Comparison of ENCODE assay signal across 8 cellular contexts in genomic region chr10:71773221-71773971, GRCh38. TPM values are rescaled to one million over a fixed set of nuclear protein-coding genes. Genes with fewer than 3 reads are reported as not detected.
DNase-seq lines count a peak whose midpoint lies in the region; ATAC-seq, FAIRE-seq and TF ChIP-seq lines count a peak whose summit lies in the region.

TSS of gene VSIR (minus strand) at chr10:71773520. CDS start at chr10:71773439, 81 bp downstream.

- peak; percentile 95 to 99 (median 98) for TF ChIP-seq CTCF in Peyer's patch (IDR thresholded peaks at IDR 0.05)

- ATAC-seq in HG03571 (IDR thresholded peaks at IDR 0.05; ENCODE audit: unreplicated experiment), result peak; percentile 39
- ATAC-seq in natural killer cell treated with Interleukin-12 subunit alpha and Interleukin-12 subunit beta and Interleukin-15 and Interleukin-18, amount 100 ng/mL, for 72 hours, result peak; percentile 89 to 92

- H3K27ac Mint-ChIP-seq in activated T-helper 2 cell treated with anti-CD3 and anti-CD28 coated beads, Interferon-gamma antibody, Interleukin-2, Interleukin-4, amounts not matched to agents 10 μg/mL and 5 μg/mL and 100 μg/mL, durations not matched to agents 14 hours and 24 hours and 36 hours, result peak within 1 kb of the TSS; percentile 97
- peak within 1 kb of the TSS; percentile 97 to 99 for H3K27ac Mint-ChIP-seq in natural killer cell treated with Interleukin-12 subunit alpha and Interleukin-12 subunit beta and Interleukin-15 and Interleukin-18, amount 100 ng/mL, for 72 hours
- peak within 1 kb of the TSS; percentile 99 for H3K27ac Mint-ChIP-seq in stimulated activated naive CD8-positive, alpha-beta T cell treated with anti-CD3 and anti-CD28 coated beads, Interleukin-15, Interleukin-2, amounts not matched to agents 100 ng/mL and 50 ng/mL, for 24 hours

- no peak within 1 kb of the TSS for H3K27ac ChIP-seq in BLaER1
- peak within 1 kb of the TSS; percentile 84 to 99 (median 90) for H3K27ac ChIP-seq in Peyer's patch

- H3K9me3 Mint-ChIP-seq in activated T-helper 2 cell treated with anti-CD3 and anti-CD28 coated beads, Interferon-gamma antibody, Interleukin-2, Interleukin-4, amounts not matched to agents 10 μg/mL and 5 μg/mL and 100 μg/mL, durations not matched to agents 14 hours and 24 hours and 36 hours, result no peaks in the 10 kb centered on the region
- H3K9me3 Mint-ChIP-seq in natural killer cell treated with Interleukin-12 subunit alpha and Interleukin-12 subunit beta and Interleukin-15 and Interleukin-18, amount 100 ng/mL, for 72 hours, result no peaks in the 10 kb centered on the region
- H3K9me3 Mint-ChIP-seq in stimulated activated naive CD8-positive, alpha-beta T cell treated with anti-CD3 and anti-CD28 coated beads, Interleukin-15, Interleukin-2, amounts not matched to agents 100 ng/mL and 50 ng/mL, for 24 hours, result no peaks in the 10 kb centered on the region

- FAIRE-seq in GM19239 (lab: Jason Lieb, UNC), result peak; percentile 18

- intact Hi-C loops in activated T-helper 2 cell treated with anti-CD3 and anti-CD28 coated beads, Interferon-gamma antibody, Interleukin-2, Interleukin-4, amounts not matched to agents 10 μg/mL and 5 μg/mL and 100 μg/mL, durations not matched to agents 14 hours and 24 hours and 36 hours (cut with micrococcal nuclease), result loop anchor here (1.0 to 10.0 kb wide), 3 partner anchors 47 to 457 kb away; no protein-coding TSS in a partner anchor

- TF ChIP-seq POLR2A in Peyer's patch (IDR thresholded peaks at IDR 0.05), result peak; percentile 99

- peaks cover 54% of the 10 kb centered on the region for H3K4me1 Mint-ChIP-seq in activated T-helper 2 cell treated with anti-CD3 and anti-CD28 coated beads, Interferon-gamma antibody, Interleukin-2, Interleukin-4, amounts not matched to agents 10 μg/mL and 5 μg/mL and 100 μg/mL, durations not matched to agents 14 hours and 24 hours and 36 hours (ENCODE audit: low read depth)
- H3K4me1 Mint-ChIP-seq in natural killer cell treated with Interleukin-12 subunit alpha and Interleukin-12 subunit beta and Interleukin-15 and Interleukin-18, amount 100 ng/mL, for 72 hours (ENCODE audit: low read depth in 2 of 2), result peaks cover 57 to 71% of the 10 kb centered on the region in 2 donors
- H3K4me1 Mint-ChIP-seq in stimulated activated naive CD8-positive, alpha-beta T cell treated with anti-CD3 and anti-CD28 coated beads, Interleukin-15, Interleukin-2, amounts not matched to agents 100 ng/mL and 50 ng/mL, for 24 hours (ENCODE audit: low read depth), result peaks cover 74% of the 10 kb centered on the region

- H3K4me2 ChIP-seq in BLaER1, result peak within 1 kb of the TSS; percentile 96

- no peaks in the 10 kb centered on the region for H3K36me3 ChIP-seq in BLaER1
- H3K36me3 ChIP-seq in Peyer's patch, result no peaks in the 10 kb centered on the region

- H3K4me3 Mint-ChIP-seq in activated T-helper 2 cell treated with anti-CD3 and anti-CD28 coated beads, Interferon-gamma antibody, Interleukin-2, Interleukin-4, amounts not matched to agents 10 μg/mL and 5 μg/mL and 100 μg/mL, durations not matched to agents 14 hours and 24 hours and 36 hours (ENCODE audit: low read depth), result peak within 1 kb of the TSS; percentile 86
- peak within 1 kb of the TSS; percentile 79 for H3K4me3 Mint-ChIP-seq in natural killer cell treated with Interleukin-12 subunit alpha and Interleukin-12 subunit beta and Interleukin-15 and Interleukin-18, amount 100 ng/mL, for 72 hours
- H3K4me3 Mint-ChIP-seq in stimulated activated naive CD8-positive, alpha-beta T cell treated with anti-CD3 and anti-CD28 coated beads, Interleukin-15, Interleukin-2, amounts not matched to agents 100 ng/mL and 50 ng/mL, for 24 hours, result peak within 1 kb of the TSS; percentile 83

- H3K4me1 ChIP-seq in BLaER1 (peaks cover 82% of the 10 kb centered on the region), Peyer's patch (peaks cover 0 to 59% (median 51%) of the 10 kb centered on the region in 4 donors)

- H3K27me3 Mint-ChIP-seq in activated T-helper 2 cell treated with anti-CD3 and anti-CD28 coated beads, Interferon-gamma antibody, Interleukin-2, Interleukin-4, amounts not matched to agents 10 μg/mL and 5 μg/mL and 100 μg/mL, durations not matched to agents 14 hours and 24 hours and 36 hours (ENCODE audit: low read depth), result no peaks in the 10 kb centered on the region
- no peaks in the 10 kb centered on the region for H3K27me3 Mint-ChIP-seq in natural killer cell treated with Interleukin-12 subunit alpha and Interleukin-12 subunit beta and Interleukin-15 and Interleukin-18, amount 100 ng/mL, for 72 hours
- H3K27me3 Mint-ChIP-seq in stimulated activated naive CD8-positive, alpha-beta T cell treated with anti-CD3 and anti-CD28 coated beads, Interleukin-15, Interleukin-2, amounts not matched to agents 100 ng/mL and 50 ng/mL, for 24 hours, result no peaks in the 10 kb centered on the region

- H3K27me3 ChIP-seq in BLaER1 (peaks cover 13% of the 10 kb centered on the region), Peyer's patch (no peaks in the 10 kb centered on the region)

- 0 out of 2 replicates have a peak, but pooled peaks cover 7% of the 10 kb centered on the region for H4K20me1 ChIP-seq in BLaER1

- H3K4me3 ChIP-seq in BLaER1, result peak within 1 kb of the TSS; percentile 55
- H3K4me3 ChIP-seq in Peyer's patch, result peak within 1 kb of the TSS; percentile 70 to 92 (median 79)

- H3K9me3 ChIP-seq in BLaER1, result peaks cover 8% of the 10 kb centered on the region; the same call in 1 of the 2 replicates
- H3K9me3 ChIP-seq in Peyer's patch, result no peaks in the 10 kb centered on the region

- peaks cover 30% of the 10 kb centered on the region for H3K36me3 Mint-ChIP-seq in activated T-helper 2 cell treated with anti-CD3 and anti-CD28 coated beads, Interferon-gamma antibody, Interleukin-2, Interleukin-4, amounts not matched to agents 10 μg/mL and 5 μg/mL and 100 μg/mL, durations not matched to agents 14 hours and 24 hours and 36 hours (ENCODE audit: low read depth)
- no peaks in the 10 kb centered on the region for H3K36me3 Mint-ChIP-seq in natural killer cell treated with Interleukin-12 subunit alpha and Interleukin-12 subunit beta and Interleukin-15 and Interleukin-18, amount 100 ng/mL, for 72 hours
- peaks cover 28% of the 10 kb centered on the region for H3K36me3 Mint-ChIP-seq in stimulated activated naive CD8-positive, alpha-beta T cell treated with anti-CD3 and anti-CD28 coated beads, Interleukin-15, Interleukin-2, amounts not matched to agents 100 ng/mL and 50 ng/mL, for 24 hours (ENCODE audit: low read depth)

- DNase-seq in GM19239 (ENCODE audit: insufficient read length, low spot score) (peak; percentile 74), Peyer's patch (peak; percentile 88 to 97 (median 96)), fibroblast of peridontal ligament (ENCODE audit: extremely low read depth) (peak; percentile 74)
- peak; percentile 92 for DNase-seq in activated T-helper 2 cell treated with anti-CD3 and anti-CD28 coated beads, Interferon-gamma antibody, Interleukin-2, Interleukin-4, amounts not matched to agents 10 μg/mL and 5 μg/mL and 100 μg/mL, durations not matched to agents 14 hours and 24 hours and 36 hours (ENCODE audit: low spot score)
- peak; percentile 94 for DNase-seq in natural killer cell treated with Interleukin-12 subunit alpha and Interleukin-12 subunit beta and Interleukin-15 and Interleukin-18, amount 100 ng/mL, for 72 hours (ENCODE audit: low spot score)

- H3K9ac ChIP-seq in BLaER1, result peak within 1 kb of the TSS; percentile 56; the same call in 1 of the 2 replicates

RNA-seq across cellular contexts. Expression of gene VSIR, which starts in this region (rescaled TPM):
- total RNA-seq in Peyer's patch, result 100 to 1,000 TPM in 3 of 4 donors, 10 to 100 TPM in 1; 38.0 to 169 (median 127) TPM
- total RNA-seq in activated T-helper 2 cell treated with anti-CD3 and anti-CD28 coated beads, Interferon-gamma antibody, Interleukin-2, Interleukin-4, amounts not matched to agents 10 μg/mL and 5 μg/mL and 100 μg/mL, durations not matched to agents 14 hours and 24 hours and 36 hours, result 56.5 and 61.9 TPM in 2 replicates
- total RNA-seq in natural killer cell treated with Interleukin-12 subunit alpha and Interleukin-12 subunit beta and Interleukin-15 and Interleukin-18, amount 100 ng/mL, for 72 hours, result 10 to 100 TPM; 18.8 to 19.7 TPM
